Comparison of ENCODE assay signal across 21 cellular contexts in the genomic region with DNA sequence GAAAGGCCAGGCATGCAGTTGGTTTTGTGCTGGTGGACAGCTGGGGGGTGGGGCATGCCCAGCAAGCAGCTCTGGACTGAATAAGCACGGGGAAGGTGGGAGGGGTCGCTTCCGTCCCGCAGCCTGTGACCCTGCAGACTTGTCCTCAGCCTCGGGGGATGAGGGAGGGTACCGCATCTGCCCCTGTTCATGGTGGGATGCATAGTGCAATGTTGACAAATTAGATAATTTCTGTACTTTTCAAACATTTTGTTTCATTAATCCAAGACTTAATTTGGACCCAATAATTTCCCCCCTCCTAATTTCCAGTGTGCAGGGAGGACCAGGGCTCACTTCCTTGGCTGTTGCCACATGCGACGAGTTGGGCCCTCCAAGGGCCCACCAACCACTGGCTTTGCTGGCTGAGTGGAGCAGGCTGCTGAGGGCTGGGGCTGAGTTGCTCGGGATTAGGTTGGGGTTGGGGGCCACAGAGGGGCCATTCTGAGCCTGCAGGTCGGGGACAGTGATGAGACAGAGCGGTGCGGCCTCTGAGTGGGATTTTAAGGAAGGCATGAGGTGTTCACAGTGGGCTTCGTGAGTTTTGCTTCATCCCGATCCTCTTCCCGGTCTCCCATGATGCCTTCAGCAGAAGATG. TPM values are rescaled to one million over a fixed set of nuclear protein-coding genes. Genes with fewer than 3 reads are reported as not detected.
DNase-seq lines count a peak whose midpoint lies in the region; ATAC-seq and TF ChIP-seq lines count a peak whose summit lies in the region.
"Had no signal": no experiment of that assay in that cellular context is flagged by ENCODE, and none has a peak within 500 bp of the region (broad histone marks: within the 10 kb centered on the region; RNA-seq: fewer than 3 reads in every experiment).

No MANE protein-coding gene starts in this region.

- no peaks in the 10 kb centered on the region for H3K27me3 ChIP-seq in spleen (replicated peaks in 1 of 7)
- H3K27me3 ChIP-seq: BLaER1, MG63, SJCRH30 had no signal

- TF ChIP-seq CTCF in spleen (IDR thresholded peaks at IDR 0.05 in 8 of 11, conservative IDR thresholded peaks at IDR 0.05 in 3 of 11) = no peak
- TF ChIP-seq CTCF in MCF 10A (IDR thresholded peaks at IDR 0.05; ENCODE audit: unreplicated experiment) = no peak

- no peak for DNase-seq in naive B cell
- DNase-seq in spleen = peak; percentile 64
- DNase-seq in GM19240 (ENCODE audit: insufficient read length, low spot score) = no peak
- DNase-seq in stimulated activated CD4-positive, alpha-beta T cell treated with anti-CD3 and anti-CD28 coated beads, Interleukin-4, amount 100 ng/mL, for 24 hours = no peak
- no peak for DNase-seq in MCF 10A (ENCODE audit: unreplicated experiment)
- DNase-seq: DND-41, Kasumi-1, MG63, NCI-H1417, NCI-H1694 treated with DMSO at 0.1 percent for 48 hours, NCI-H2081 treated with DMSO at 0.1 percent for 48 hours, NCI-H2171 treated with DMSO at 0.1 percent for 48 hours, NCI-H524 treated with DMSO at 0.1 percent for 48 hours, NCI-H82, SJCRH30 had no signal

- no TSS peak for BruUV-seq in MCF 10A (replicated peaks; lab: Mats Ljungman, UMichigan)

- H3K4me3 ChIP-seq in spleen = no peak overlapping the region
- H3K4me3 ChIP-seq: BLaER1, GM12878, HAP-1, MG63, SJCRH30 had no signal

- intact Hi-C loops in dendritic cell treated with granulocyte-macrophage colony-stimulating factor and Interleukin-4, amounts not matched to agents 40 ng/mL and 50 ng/mL, for 4 days (cut with micrococcal nuclease) = no loop called here
- intact Hi-C loops in spleen (cut with DNase I; ENCODE audit: low total_unique reads) = loop anchor here (10.0 kb wide), 1 partner anchor 124 kb away; no protein-coding TSS in a partner anchor
- intact Hi-C loops in MCF 10A (cut with micrococcal nuclease) = loop anchor here (10.0 kb wide), 1 partner anchor 94 kb away; no protein-coding TSS in a partner anchor

- no peak for TF ChIP-seq POLR2A in spleen (IDR thresholded peaks at IDR 0.05)

- H3K27me3 Mint-ChIP-seq in IgD-negative memory B cell = peaks cover 1% of the 10 kb centered on the region
- H3K27me3 Mint-ChIP-seq in dendritic cell treated with granulocyte-macrophage colony-stimulating factor and Interleukin-4, amounts not matched to agents 40 ng/mL and 50 ng/mL, for 4 days = peaks cover 2% of the 10 kb centered on the region
- no peaks in the 10 kb centered on the region for H3K27me3 Mint-ChIP-seq in naive B cell
- H3K27me3 Mint-ChIP-seq in MCF 10A (ENCODE audit: insufficient read depth, unreplicated experiment) = peaks cover 14% of the 10 kb centered on the region

- peak overlapping the region in 3 of 4 donors; percentile 44 to 81 (median 65) for H3K4me3 Mint-ChIP-seq in IgD-negative memory B cell
- no peak overlapping the region for H3K4me3 Mint-ChIP-seq in dendritic cell treated with granulocyte-macrophage colony-stimulating factor and Interleukin-4, amounts not matched to agents 40 ng/mL and 50 ng/mL, for 4 days
- peak overlapping the region in 4 of 8 donors; percentile 5 to 30 (median 19) for H3K4me3 Mint-ChIP-seq in naive B cell
- H3K4me3 Mint-ChIP-seq in MCF 10A (ENCODE audit: unreplicated experiment) = no peak overlapping the region
- H3K4me3 Mint-ChIP-seq: CD4-positive, alpha-beta memory T cell had no signal

- POLR2A ChIA-PET in MCF 10A (lab: Yijun Ruan, JAX) = no interaction called here

- H3K4me1 Mint-ChIP-seq in IgD-negative memory B cell (peaks cover 32 to 63% (median 46%) of the 10 kb centered on the region in 3 donors), naive B cell (peaks cover 48 to 77% (median 52%) of the 10 kb centered on the region in 3 donors), MCF 10A (ENCODE audit: insufficient read depth, unreplicated experiment) (no peaks in the 10 kb centered on the region)
- H3K4me1 Mint-ChIP-seq in dendritic cell treated with granulocyte-macrophage colony-stimulating factor and Interleukin-4, amounts not matched to agents 40 ng/mL and 50 ng/mL, for 4 days (ENCODE audit: low read depth) = peaks cover 60% of the 10 kb centered on the region

- H3K9me3 Mint-ChIP-seq in IgD-negative memory B cell (peaks cover 0 to 1% (median 0%) of the 10 kb centered on the region in 3 donors), naive B cell (no peaks in the 10 kb centered on the region), MCF 10A (ENCODE audit: unreplicated experiment) (no peaks in the 10 kb centered on the region)
- no peaks in the 10 kb centered on the region for H3K9me3 Mint-ChIP-seq in dendritic cell treated with granulocyte-macrophage colony-stimulating factor and Interleukin-4, amounts not matched to agents 40 ng/mL and 50 ng/mL, for 4 days

- H3K36me3 Mint-ChIP-seq in IgD-negative memory B cell = peaks cover 5% of the 10 kb centered on the region
- H3K36me3 Mint-ChIP-seq in dendritic cell treated with granulocyte-macrophage colony-stimulating factor and Interleukin-4, amounts not matched to agents 40 ng/mL and 50 ng/mL, for 4 days (ENCODE audit: low read depth) = no peaks in the 10 kb centered on the region
- no peaks in the 10 kb centered on the region for H3K36me3 Mint-ChIP-seq in naive B cell
- no peaks in the 10 kb centered on the region for H3K36me3 Mint-ChIP-seq in MCF 10A (ENCODE audit: insufficient read depth, unreplicated experiment)
- H3K36me3 Mint-ChIP-seq: CD4-positive, alpha-beta memory T cell had no signal

- 84 to 89% (median 88%) methylated on average over 15 of the region's 15 CpGs for WGBS in spleen, 5 donors

- CTCF ChIA-PET in MCF 10A (lab: Yijun Ruan, JAX) = no interaction called here

- no peaks in the 10 kb centered on the region for H3K9me3 ChIP-seq in spleen
- H3K9me3 ChIP-seq: BLaER1, HAP-1, MG63, SJCRH30 had no signal

- no peaks in the 10 kb centered on the region for H3K36me3 ChIP-seq in spleen
- H3K36me3 ChIP-seq: BLaER1, HAP-1, MG63, SJCRH30 had no signal

- no peak for ATAC-seq in naive B cell (ENCODE audit: low read depth in 2 of 2)
- ATAC-seq: GM12878 had no signal

- H3K27ac Mint-ChIP-seq in IgD-negative memory B cell = peak overlapping the region; percentile 82 to 99 (median 88)
- peak overlapping the region; percentile 66 for H3K27ac Mint-ChIP-seq in dendritic cell treated with granulocyte-macrophage colony-stimulating factor and Interleukin-4, amounts not matched to agents 40 ng/mL and 50 ng/mL, for 4 days
- peak overlapping the region; percentile 83 to 100 (median 98) for H3K27ac Mint-ChIP-seq in naive B cell
- H3K27ac Mint-ChIP-seq in MCF 10A (ENCODE audit: low read depth, unreplicated experiment) = no peak overlapping the region

- H3K4me1 ChIP-seq in spleen = peaks cover 11 to 54% (median 39%) of the 10 kb centered on the region in 6 donors
- H3K4me1 ChIP-seq: SJCRH30 had no signal

- no peak overlapping the region for H3K27ac ChIP-seq in spleen
- H3K27ac ChIP-seq: BLaER1, SJCRH30 had no signal

RNA-seq across cellular contexts. Expression of gene TRAF3, which starts 6.2 kb away (rescaled TPM):
- polyA plus RNA-seq in IgD-negative memory B cell (35.3 TPM), naive B cell (ENCODE audit: low read depth in 6 of 6) (10 to 100 TPM; 22.2 to 36.7 (median 27.0) TPM), spleen (10 to 100 TPM; 11.1 to 14.5 (median 12.0) TPM)
- total RNA-seq in spleen (10 to 100 TPM; 32.8 to 61.5 (median 43.5) TPM), MCF 10A (2022) (24.3 and 25.3 TPM in 2 replicates)

Comparison
In these comparisons a context has a peak if more than half of its experiments do, and no peak if none do; other contexts are left out.
1. H3K4me3 Mint-ChIP-seq: peak in IgD-negative memory B cell (3 of 4); none in dendritic cell treated with granulocyte-macrophage colony-stimulating factor and Interleukin-4, amounts not matched to agents 40 ng/mL and 50 ng/mL, for 4 days (single experiment) and MCF 10A (single experiment).